15 cellular contexts compared by ENCODE assay signal in the genomic region with DNA sequence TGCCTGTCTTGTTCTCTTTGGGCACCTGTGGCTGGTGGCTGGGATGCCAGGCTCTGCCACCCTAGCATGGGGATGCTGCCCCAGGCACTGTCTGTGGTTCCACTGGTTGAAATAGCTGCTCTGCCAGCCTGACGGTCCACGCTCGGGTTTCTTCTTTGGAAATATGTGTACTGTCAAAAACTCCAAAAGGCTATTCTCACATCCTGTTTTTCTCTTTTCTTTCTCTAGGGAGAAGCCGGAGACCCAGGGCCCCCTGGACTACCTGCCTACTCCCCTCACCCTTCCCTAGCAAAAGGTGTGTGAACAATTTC.
"Had no signal": no experiment of that assay in that cellular context is flagged by ENCODE, and none has a peak within 500 bp of the region (broad histone marks: within the 10 kb centered on the region; RNA-seq: fewer than 3 reads in every experiment).

No MANE protein-coding gene starts in this region.

- H3K4me3 ChIP-seq: heart right ventricle, left lung, neural progenitor cell had no signal

- H3K4me1 ChIP-seq: neural progenitor cell, parathyroid adenoma had no signal

- H3K4me3 Mint-ChIP-seq: activated CD8-positive, alpha-beta memory T cell treated with anti-CD3 and anti-CD28 coated beads, Interleukin-2, amount 10 ng/mL, durations not matched to agents 7 days and 5 days; activated T-cell treated with anti-CD3 and anti-CD28 coated beads, Interleukin-2, amount 50 U/mL, for 24 hours; memory B cell; neural progenitor cell; stimulated activated naive B cell treated with anti-CD40 and anti-IgM and Interleukin-4, amounts not matched to agents 10 μg/mL and 1 μg/mL and 100 μg/mL, for 72 hours; T-helper 2 cell treated with Interferon-gamma antibody and Interleukin-4, amounts not matched to agents 5 μg/mL and 100 μg/mL, for 36 hours had no signal

- H3K9me3 ChIP-seq: heart right ventricle, left lung had no signal

- H3K9me3 Mint-ChIP-seq: activated naive CD4-positive, alpha-beta T cell treated with anti-CD3 and anti-CD28 coated beads, Interleukin-2, amount 50 U/mL, for 72 hours; activated T-cell treated with anti-CD3 and anti-CD28 coated beads, Interleukin-2, amount 50 U/mL, for 24 hours; memory B cell; neural progenitor cell; stimulated activated naive B cell treated with anti-CD40 and anti-IgM and Interleukin-4, amounts not matched to agents 10 μg/mL and 1 μg/mL and 100 μg/mL, for 72 hours; T-helper 2 cell treated with Interferon-gamma antibody and Interleukin-4, amounts not matched to agents 5 μg/mL and 100 μg/mL, for 36 hours had no signal

- DNase-seq: activated CD8-positive, alpha-beta memory T cell treated with anti-CD3 and anti-CD28 coated beads, Interleukin-2, amount 10 ng/mL, durations not matched to agents 7 days and 5 days; activated effector memory CD4-positive, alpha-beta T cell treated with anti-CD3 and anti-CD28 coated beads, Interleukin-2, amount 50 U/mL, for 16 hours; activated T-cell treated with anti-CD3 and anti-CD28 coated beads, Interleukin-2, amount 50 U/mL, for 24 hours; amygdala; effector CD4-positive, alpha-beta T cell; foreskin melanocyte; heart right ventricle; left lung; stimulated activated naive B cell treated with anti-CD40 and anti-IgM and Interleukin-4, amounts not matched to agents 10 μg/mL and 1 μg/mL and 100 μg/mL, for 72 hours had no signal

- H3K27ac Mint-ChIP-seq: activated CD8-positive, alpha-beta memory T cell treated with anti-CD3 and anti-CD28 coated beads, Interleukin-2, amount 10 ng/mL, durations not matched to agents 7 days and 5 days; activated naive CD4-positive, alpha-beta T cell treated with anti-CD3 and anti-CD28 coated beads, Interleukin-2, amount 50 U/mL, for 72 hours; activated T-cell treated with anti-CD3 and anti-CD28 coated beads, Interleukin-2, amount 50 U/mL, for 24 hours; memory B cell; neural progenitor cell; stimulated activated naive B cell treated with anti-CD40 and anti-IgM and Interleukin-4, amounts not matched to agents 10 μg/mL and 1 μg/mL and 100 μg/mL, for 72 hours; T-helper 2 cell treated with Interferon-gamma antibody and Interleukin-4, amounts not matched to agents 5 μg/mL and 100 μg/mL, for 36 hours had no signal

- H3K36me3 ChIP-seq: neural progenitor cell had no signal

- ATAC-seq: activated CD4-positive, CD25-positive, alpha-beta regulatory T cell treated with anti-CD3 and anti-CD28 coated beads, Interleukin-2, amount 50 U/mL, for 24 hours; activated CD8-positive, alpha-beta memory T cell treated with anti-CD3 and anti-CD28 coated beads, Interleukin-2, amount 10 ng/mL, durations not matched to agents 7 days and 5 days; activated naive CD4-positive, alpha-beta T cell treated with anti-CD3 and anti-CD28 coated beads, Interleukin-2, amount 50 U/mL, for 72 hours; heart right ventricle; left lung had no signal

- H3K27me3 ChIP-seq: heart right ventricle, neural progenitor cell had no signal

- H3K27ac ChIP-seq: heart right ventricle, left lung, neural progenitor cell, parathyroid adenoma had no signal

- H3K36me3 Mint-ChIP-seq: activated CD8-positive, alpha-beta memory T cell treated with anti-CD3 and anti-CD28 coated beads, Interleukin-2, amount 10 ng/mL, durations not matched to agents 7 days and 5 days; activated naive CD4-positive, alpha-beta T cell treated with anti-CD3 and anti-CD28 coated beads, Interleukin-2, amount 50 U/mL, for 72 hours; memory B cell; stimulated activated naive B cell treated with anti-CD40 and anti-IgM and Interleukin-4, amounts not matched to agents 10 μg/mL and 1 μg/mL and 100 μg/mL, for 72 hours had no signal
